ENCODE assay signal across 22 cellular contexts in the genomic region with DNA sequence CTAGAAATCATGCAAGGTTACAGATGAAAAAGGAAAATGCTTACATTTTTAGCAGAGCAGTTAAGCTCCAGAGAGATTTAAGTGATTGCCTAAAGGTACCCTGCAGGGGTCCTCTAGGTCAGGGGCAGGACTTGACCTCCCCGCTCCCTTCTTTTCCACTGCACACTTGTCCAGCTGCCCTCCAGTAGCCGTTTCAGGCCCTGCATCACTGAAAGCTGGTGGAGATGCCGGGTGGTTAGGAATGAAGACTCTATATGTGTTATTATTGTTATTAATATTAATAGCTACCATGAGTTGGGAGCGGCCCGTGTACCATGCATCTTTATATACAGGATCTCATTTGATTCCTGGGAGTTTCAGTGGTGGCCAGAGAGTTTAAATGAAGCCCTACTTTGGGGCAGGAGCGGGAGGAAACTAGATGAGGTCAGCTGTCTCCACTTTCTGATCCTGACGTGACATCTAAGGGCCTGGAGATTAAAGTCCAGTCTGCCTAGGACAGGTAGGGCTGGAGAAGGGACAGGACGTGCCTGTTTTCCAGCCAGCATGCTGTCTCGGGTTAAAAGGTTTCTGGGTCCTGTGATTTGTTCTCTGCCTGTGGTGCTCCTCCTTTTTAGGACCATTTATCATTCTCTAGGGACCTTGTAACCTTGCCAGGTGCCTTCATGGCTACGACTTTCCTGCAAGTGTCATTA. TPM values are rescaled to one million over a fixed set of nuclear protein-coding genes. Genes with fewer than 3 reads are reported as not detected.
DNase-seq lines count a peak whose midpoint lies in the region; ATAC-seq and TF ChIP-seq lines count a peak whose summit lies in the region.
"Had no signal": no experiment of that assay in that cellular context is flagged by ENCODE, and none has a peak within 500 bp of the region (broad histone marks: within the 10 kb centered on the region; RNA-seq: fewer than 3 reads in every experiment).

No MANE protein-coding gene starts in this region.

- H3K27ac Mint-ChIP-seq in GM23338, result no peak overlapping the region
- H3K27ac Mint-ChIP-seq in endodermal cell, result no peak overlapping the region
- H3K27ac Mint-ChIP-seq: activated naive CD4-positive, alpha-beta T cell treated with anti-CD3 and anti-CD28 coated beads, Interleukin-2, amount 10 ng/mL, durations not matched to agents 7 days and 5 days; CD4-positive, alpha-beta memory T cell had no signal

- H4K8ac ChIP-seq in mesendoderm (ENCODE audit: low read depth, low read length), result no peak overlapping the region

- H2AK5ac ChIP-seq in mesendoderm (ENCODE audit: low read length), result peak overlapping the region; percentile 15

- WGBS in endodermal cell (ENCODE audit: insufficient coverage in 1 of 2, insufficient read length in 1 of 2), 2 experiments, result 73 to 92% methylated on average over 2 to 9 of the region's 10 CpGs
- WGBS in mesendoderm (ENCODE audit: extremely low coverage, insufficient coverage, low lambda C conversion rate), result no CpG with 5 or more reads among the region's 10 CpGs
- 49 to 75% methylated on average over 10 of the region's 10 CpGs for WGBS in sigmoid colon, 2 donors
- 86 to 93% methylated on average over 8 to 10 of the region's 10 CpGs for WGBS in gastroesophageal sphincter (ENCODE audit: low coverage in 1 of 2), 2 donors

- no peak overlapping the region for H2BK5ac ChIP-seq in mesendoderm (ENCODE audit: low read length)

- H3K4me2 ChIP-seq in GM23338 (peak overlapping the region; percentile 98), mesendoderm (ENCODE audit: low read length) (no peak overlapping the region)

- intact Hi-C loops in sigmoid colon (cut with DNase I), result no loop called here

- H4K20me1 ChIP-seq in GM23338 (replicated peaks; ENCODE audit: insufficient read depth), result no peaks in the 10 kb centered on the region

- no peak for TF ChIP-seq EP300 in sigmoid colon (IDR thresholded peaks at IDR 0.05)
- no peak for TF ChIP-seq EP300 in gastroesophageal sphincter (IDR thresholded peaks at IDR 0.05)

- H3K79me1 ChIP-seq in mesendoderm (ENCODE audit: low read length), result peaks cover 9% of the 10 kb centered on the region

- H3K79me2 ChIP-seq in GM23338 (replicated peaks; ENCODE audit: insufficient read depth) (peaks cover 40% of the 10 kb centered on the region), mesendoderm (ENCODE audit: control insufficient read depth, insufficient read depth, low read length) (peaks cover 2% of the 10 kb centered on the region)

- no peaks in the 10 kb centered on the region for H3K9me2 ChIP-seq in GM23338 (ENCODE audit: insufficient read depth)

- no peak overlapping the region for H2AFZ ChIP-seq in GM23338

- H3K4me3 ChIP-seq in GM23338, result no peak overlapping the region
- no peak overlapping the region for H3K4me3 ChIP-seq in endodermal cell (ENCODE audit: low read length)
- H3K4me3 ChIP-seq in mesendoderm (ENCODE audit: low read length), result no peak overlapping the region
- H3K4me3 ChIP-seq in subcutaneous abdominal adipose tissue (ENCODE audit: low read depth in 1 of 5, low read length in 5 of 5), result peak overlapping the region; percentile 74 to 93 (median 88)
- no peak overlapping the region for H3K4me3 ChIP-seq in sigmoid colon
- H3K4me3 ChIP-seq in gastroesophageal sphincter, result no peak overlapping the region
- H3K4me3 ChIP-seq: testis had no signal

- H3K4ac ChIP-seq in mesendoderm (ENCODE audit: low read depth, low read length), result no peak overlapping the region

- no peak overlapping the region for H3K18ac ChIP-seq in mesendoderm (ENCODE audit: low read length)

- H3K4me1 Mint-ChIP-seq in GM23338 (peaks cover 47% of the 10 kb centered on the region), endodermal cell (peaks cover 55% of the 10 kb centered on the region)

- H3K4me3 Mint-ChIP-seq in GM23338 (peak overlapping the region; percentile 90; the same call in 2 of the 3 replicates), endodermal cell (peak overlapping the region; percentile 75)
- H3K4me3 Mint-ChIP-seq: activated naive CD4-positive, alpha-beta T cell treated with anti-CD3 and anti-CD28 coated beads, Interleukin-2, amount 10 ng/mL, durations not matched to agents 7 days and 5 days; activated T-cell treated with anti-CD3 and anti-CD28 coated beads, Interleukin-2, amount 50 U/mL, for 4 hours had no signal

- TF ChIP-seq CTCF in GM23338 (conservative IDR thresholded peaks at IDR 0.05; ENCODE audit: low read depth in 2 of 2), result no peak
- no peak for TF ChIP-seq CTCF in endodermal cell (conservative IDR thresholded peaks at IDR 0.05)
- TF ChIP-seq CTCF in sigmoid colon (IDR thresholded peaks at IDR 0.05), result no peak
- TF ChIP-seq CTCF in gastroesophageal sphincter (IDR thresholded peaks at IDR 0.05), result no peak

- no peak overlapping the region for H3K27ac ChIP-seq in GM23338 (ENCODE audit: low read depth)
- no peak overlapping the region for H3K27ac ChIP-seq in endodermal cell (ENCODE audit: low read depth, low read length)
- no peak overlapping the region for H3K27ac ChIP-seq in mesendoderm (ENCODE audit: low read depth, low read length)
- H3K27ac ChIP-seq in subcutaneous abdominal adipose tissue (ENCODE audit: low read depth, low read length), result peak overlapping the region; percentile 92
- no peak overlapping the region for H3K27ac ChIP-seq in sigmoid colon
- no peak overlapping the region for H3K27ac ChIP-seq in gastroesophageal sphincter
- H3K27ac ChIP-seq: testis had no signal

- H3K36me3 ChIP-seq in GM23338 (ENCODE audit: insufficient read depth) (no peaks in the 10 kb centered on the region), endodermal cell (ENCODE audit: control insufficient read depth, insufficient read depth, low read length) (no peaks in the 10 kb centered on the region), mesendoderm (ENCODE audit: control insufficient read depth, insufficient read depth, low read length) (no peaks in the 10 kb centered on the region), subcutaneous abdominal adipose tissue (ENCODE audit: control insufficient read depth in 5 of 5, insufficient read depth in 5 of 5, low read length in 5 of 5) (peaks cover 0 to 30% (median 23%) of the 10 kb centered on the region in 5 donors), sigmoid colon (no peaks in the 10 kb centered on the region), gastroesophageal sphincter (no peaks in the 10 kb centered on the region)

- no peak overlapping the region for H3K9ac ChIP-seq in endodermal cell (ENCODE audit: extremely low read depth, low read length, poor library complexity, severe bottlenecking)
- H3K9ac ChIP-seq in mesendoderm (ENCODE audit: low read length), result no peak overlapping the region
- H3K9ac ChIP-seq in subcutaneous abdominal adipose tissue (ENCODE audit: low read length in 5 of 5), result peak overlapping the region; percentile 35 to 88 (median 74)

- no peak overlapping the region for H2BK15ac ChIP-seq in mesendoderm (replicated peaks; ENCODE audit: low read depth)

- H3K4me1 ChIP-seq in GM23338 (ENCODE audit: insufficient read depth) (peaks cover 41% of the 10 kb centered on the region), endodermal cell (ENCODE audit: control insufficient read depth, insufficient read depth, low read length) (peaks cover 5% of the 10 kb centered on the region), mesendoderm (ENCODE audit: control insufficient read depth, low read depth, low read length) (peaks cover 16% of the 10 kb centered on the region), subcutaneous abdominal adipose tissue (ENCODE audit: control insufficient read depth in 5 of 5, insufficient read depth in 5 of 5, low read length in 5 of 5) (peaks cover 10 to 86% (median 78%) of the 10 kb centered on the region in 5 donors), sigmoid colon (peaks cover 0 to 20% (median 13%) of the 10 kb centered on the region in 4 donors), gastroesophageal sphincter (peaks cover 0 to 24% (median 8%) of the 10 kb centered on the region in 3 donors)

- no peak for DNase-seq in GM23338 (ENCODE audit: low spot score)
- DNase-seq in endodermal cell, result no peak
- no peak for DNase-seq in mesendoderm
- DNase-seq in sigmoid colon, result no peak
- no peak for DNase-seq in stimulated activated CD4-positive, alpha-beta T cell treated with anti-CD3 and anti-CD28 coated beads, Interleukin-15, amount 100 ng/mL, for 24 hours
- DNase-seq: activated CD4-positive, alpha-beta T cell treated with anti-CD3 and anti-CD28 coated beads, Interleukin-2, amount 50 U/mL, for 48 hours; activated naive CD4-positive, alpha-beta T cell treated with anti-CD3 and anti-CD28 coated beads, Interleukin-2, amount 10 ng/mL, durations not matched to agents 7 days and 5 days; activated T-cell treated with anti-CD3 and anti-CD28 coated beads, Interleukin-2, amount 50 U/mL, for 4 hours; CD4-positive, alpha-beta memory T cell; DMS53; foreskin melanocyte; left ventricle myocardium superior; NCI-H1417; NCI-H526 treated with DMSO at 0.1 percent for 48 hours; OCI-M1; SIG-M5; spleen; testis had no signal

- no peak for ATAC-seq in GM23338
- no peak for ATAC-seq in HG03457 (IDR thresholded peaks at IDR 0.05; ENCODE audit: unreplicated experiment)
- ATAC-seq in gastroesophageal sphincter, result no peak
- ATAC-seq: activated T-cell treated with anti-CD3 and anti-CD28 coated beads, Interleukin-2, amount 50 U/mL, for 4 hours; left ventricle myocardium superior had no signal

- H3K27me3 Mint-ChIP-seq in GM23338 (ENCODE audit: insufficient read depth, low read depth, poor library complexity) (peaks cover 19% of the 10 kb centered on the region), endodermal cell (ENCODE audit: insufficient read depth) (peaks cover 5% of the 10 kb centered on the region)

- H3K9me3 Mint-ChIP-seq in GM23338 (no peaks in the 10 kb centered on the region), endodermal cell (no peaks in the 10 kb centered on the region)
- H3K9me3 Mint-ChIP-seq: activated naive CD4-positive, alpha-beta T cell treated with anti-CD3 and anti-CD28 coated beads, Interleukin-2, amount 10 ng/mL, durations not matched to agents 7 days and 5 days; activated T-cell treated with anti-CD3 and anti-CD28 coated beads, Interleukin-2, amount 50 U/mL, for 4 hours; CD4-positive, alpha-beta memory T cell had no signal

- H3F3A ChIP-seq in GM23338 (replicated peaks; ENCODE audit: low read depth), result 0 out of 2 replicates have a peak, but pooled peaks cover 7% of the 10 kb centered on the region

- H3K56ac ChIP-seq in mesendoderm (ENCODE audit: low read length), result no peak overlapping the region

- TF ChIP-seq POLR2A in sigmoid colon (IDR thresholded peaks at IDR 0.05) (no peak), gastroesophageal sphincter (IDR thresholded peaks at IDR 0.05) (no peak)

- H3K27me3 ChIP-seq in GM23338 (ENCODE audit: insufficient read depth) (0 out of 2 replicates have a peak, but pooled peaks cover 7% of the 10 kb centered on the region), endodermal cell (ENCODE audit: control insufficient read depth, insufficient read depth, low read length, poor library complexity, severe bottlenecking) (no peaks in the 10 kb centered on the region), mesendoderm (ENCODE audit: insufficient read depth, low read length, poor library complexity) (no peaks in the 10 kb centered on the region), subcutaneous abdominal adipose tissue (ENCODE audit: control insufficient read depth in 5 of 5, insufficient read depth in 4 of 5, low read length in 5 of 5) (no peaks in the 10 kb centered on the region), sigmoid colon (peaks cover 0 to 4% (median 0%) of the 10 kb centered on the region in 3 donors), gastroesophageal sphincter (no peaks in the 10 kb centered on the region)
- H3K27me3 ChIP-seq: testis had no signal

- H2BK120ac ChIP-seq in mesendoderm (ENCODE audit: low read depth, low read length), result no peak overlapping the region

- H3K23ac ChIP-seq in mesendoderm (ENCODE audit: low read length), result peak overlapping the region; percentile 97

- H3K9me3 ChIP-seq in endodermal cell (ENCODE audit: control insufficient read depth, low read length) (no peaks in the 10 kb centered on the region), subcutaneous abdominal adipose tissue (ENCODE audit: control insufficient read depth in 5 of 5, low read length in 5 of 5) (no peaks in the 10 kb centered on the region), sigmoid colon (no peaks in the 10 kb centered on the region), gastroesophageal sphincter (no peaks in the 10 kb centered on the region)
- H3K9me3 ChIP-seq: spleen, testis had no signal

- H3K36me3 Mint-ChIP-seq in GM23338 (ENCODE audit: low read depth) (peaks cover 19% of the 10 kb centered on the region; the same call in 2 of the 3 replicates), endodermal cell (ENCODE audit: low read depth) (peaks cover 2% of the 10 kb centered on the region)
- H3K36me3 Mint-ChIP-seq: activated naive CD4-positive, alpha-beta T cell treated with anti-CD3 and anti-CD28 coated beads, Interleukin-2, amount 10 ng/mL, durations not matched to agents 7 days and 5 days; CD4-positive, alpha-beta memory T cell had no signal

- no peak overlapping the region for H4K5ac ChIP-seq in mesendoderm (ENCODE audit: low read length)

RNA-seq across cellular contexts. Expression of a gene that starts 2.1 kb away (rescaled TPM):
- total RNA-seq in GM23338 (2014; rRNA removed; shearing (Covaris generic)), result 7.2 and 8.8 TPM in 2 replicates
- polyA plus RNA-seq in GM23338 (2016; fragmentation: Nextera tagmentation; extraction: Ambion mirVana), result 8.3 and 8.6 TPM in 2 replicates
- total RNA-seq in endodermal cell, result 10 to 100 TPM; 12.0 to 16.2 TPM
- polyA plus RNA-seq in endodermal cell (2013, experiment 1 of 2), result 4.8 TPM
- polyA plus RNA-seq in endodermal cell (2013, experiment 2 of 2), result 3.5 TPM
- polyA plus RNA-seq in mesendoderm (2013, experiment 1 of 2), result 7.9 TPM
- polyA plus RNA-seq in mesendoderm (2013, experiment 2 of 2), result 7.4 TPM
- 1 to 10 TPM in 3 of 4 donors, under 1 TPM in 1; 0.55 to 6.1 (median 2.6) TPM for total RNA-seq in sigmoid colon
- polyA plus RNA-seq in sigmoid colon, result 10 to 100 TPM; 45.0 to 96.9 (median 69.7) TPM
- 1 to 10 TPM in 3 of 4 donors, not detected in 1; 3.0 to 8.1 (median 5.2) TPM for total RNA-seq in gastroesophageal sphincter
- total RNA-seq: T-helper 1 cell treated with Interleukin-12 subunit alpha and Interleukin-12 subunit beta and Interleukin-4 antibody, amounts not matched to agents 30 ng/mL and 1 ng/mL, for 36 hours had no signal
- polyA plus RNA-seq: CD4-positive, alpha-beta memory T cell had no signal

Comparison
In these comparisons a context has a peak if more than half of its experiments do, and no peak if none do; other contexts are left out.
1. H3K4me3 ChIP-seq: peak in subcutaneous abdominal adipose tissue (5 of 5); none in GM23338 (single experiment), endodermal cell (single experiment), mesendoderm (single experiment), sigmoid colon (0 of 4) and gastroesophageal sphincter (0 of 2).
2. H3K9ac ChIP-seq: peak in subcutaneous abdominal adipose tissue (5 of 5); none in endodermal cell (single experiment) and mesendoderm (single experiment).